8 cellular contexts compared by ENCODE assay signal in the genomic region with DNA sequence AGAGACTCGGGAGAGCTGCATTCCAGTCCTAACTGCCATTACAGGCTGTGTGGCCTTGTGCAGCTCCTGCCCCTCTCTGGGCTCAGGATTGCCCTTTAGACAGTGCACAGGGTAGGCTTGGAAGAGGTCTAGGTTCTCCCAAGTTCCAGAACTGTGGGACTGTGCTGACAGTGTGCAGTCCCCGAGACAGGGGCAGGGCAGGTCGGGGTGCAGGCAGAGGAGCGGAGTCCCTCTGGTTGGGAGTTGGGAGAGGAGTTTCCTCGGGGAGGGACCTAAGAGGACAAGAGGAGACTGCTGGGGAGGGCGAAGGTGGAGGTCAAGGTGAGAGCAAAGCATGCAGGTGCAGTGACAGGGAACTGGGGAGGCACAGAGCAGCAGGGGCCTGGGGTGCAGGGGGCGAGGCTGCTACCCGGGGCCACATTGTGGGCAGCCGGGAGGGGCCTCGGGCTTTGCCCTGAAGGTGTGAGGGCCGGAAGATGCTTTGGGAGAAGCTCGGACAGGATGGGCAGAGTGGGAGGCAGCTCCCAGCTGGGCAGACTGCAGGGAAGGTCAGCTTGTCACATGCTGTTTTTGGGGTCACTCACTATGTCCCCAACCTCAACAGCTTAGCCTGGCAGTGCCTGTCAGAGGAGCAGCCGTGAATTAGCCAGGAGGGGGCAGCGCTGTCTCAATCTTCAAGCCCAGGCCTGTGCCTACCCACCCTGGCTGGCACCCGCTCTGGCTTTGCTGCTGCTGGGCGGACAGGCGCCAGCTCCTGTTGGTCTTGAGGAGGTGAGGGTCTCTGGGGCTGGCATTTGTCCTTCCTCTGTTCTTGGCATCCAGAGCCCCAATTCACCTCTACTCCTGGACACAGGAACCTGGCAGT. TPM values are rescaled to one million over a fixed set of nuclear protein-coding genes. Genes with fewer than 3 reads are reported as not detected.
DNase-seq lines count a peak whose midpoint lies in the region; ATAC-seq and FAIRE-seq lines count a peak whose summit lies in the region.

No MANE protein-coding gene starts in this region.

- DNase-seq in A172 (ENCODE audit: low spot score) (peak; percentile 42), GM18507 (ENCODE audit: extremely low spot score, insufficient read length, low read depth) (no peak), RCC 7860 (ENCODE audit: low spot score) (peak; percentile 9), left cardiac atrium (peak; percentile 69), sciatic nerve (ENCODE audit: low spot score) (no peak)
- DNase-seq in activated effector memory CD4-positive, alpha-beta T cell treated with anti-CD3 and anti-CD28 coated beads, Interleukin-2, amount 50 U/mL, for 16 hours, result peak; percentile 88
- DNase-seq in stimulated activated CD4-positive, alpha-beta T cell treated with anti-CD3 and anti-CD28 coated beads, Interleukin-12 subunit alpha, Interleukin-12 subunit beta, amount 100 ng/mL, for 4 hours, result peak; percentile 68

- FAIRE-seq in GM18507 (lab: Jason Lieb, UNC) (peak; percentile 67), RCC 7860 (lab: Jason Lieb, UNC) (no peak)

- intact Hi-C loops in left cardiac atrium (cut with DNase I), result loop anchor here in 1 of 2 donors (5.0 kb wide), 1 partner anchor 74 kb away; no protein-coding TSS in a partner anchor
- intact Hi-C loops in sciatic nerve (cut with DNase I), result no loop called here

- peak in 1 of 2 donors; percentile 9 for ATAC-seq in left cardiac atrium
- ATAC-seq in HG02759 (IDR thresholded peaks at IDR 0.05; ENCODE audit: unreplicated experiment), result no peak
- no peak for ATAC-seq in sciatic nerve

RNA-seq across cellular contexts. Expression of a gene that starts 15.4 kb away (rescaled TPM):
- total RNA-seq in A172 (2014; rRNA removed; shearing (Covaris generic)), result 132 and 171 TPM in 2 replicates
- total RNA-seq in left cardiac atrium (10 to 100 TPM; 16.8 to 27.6 TPM), sciatic nerve (57.5 TPM)

Comparison
In these comparisons a context has a peak if more than half of its experiments do, and no peak if none do; other contexts are left out.
1. DNase-seq: peak in A172 (single experiment), RCC 7860 (single experiment), activated effector memory CD4-positive, alpha-beta T cell treated with anti-CD3 and anti-CD28 coated beads, Interleukin-2, amount 50 U/mL, for 16 hours (single experiment), left cardiac atrium (single experiment) and stimulated activated CD4-positive, alpha-beta T cell treated with anti-CD3 and anti-CD28 coated beads, Interleukin-12 subunit alpha, Interleukin-12 subunit beta, amount 100 ng/mL, for 4 hours (single experiment); none in GM18507 (single experiment) and sciatic nerve (single experiment).